Comparison of ENCODE assay signal across 8 cellular contexts in genomic region chrX:135295238-135295943, GRCh38. TPM values are rescaled to one million over a fixed set of nuclear protein-coding genes. Genes with fewer than 3 reads are reported as not detected.
A peak's percentile ranks its signal among the peaks of the same experiment; 100 is the strongest.
DNase-seq lines count a peak whose midpoint lies in the region; ATAC-seq and TF ChIP-seq lines count a peak whose summit lies in the region.

No MANE protein-coding gene starts in this region.

- peaks cover 11 to 33% (median 17%) of the 10 kb centered on the region in 3 donors for H3K4me1 Mint-ChIP-seq in T-cell

- peaks cover 9% of the 10 kb centered on the region for H3K9me3 ChIP-seq in iPS-18c (ENCODE audit: control insufficient read depth, insufficient read depth, low read length)

- DNase-seq in HFF-Myc (ENCODE audit: extremely low read depth, low read depth) (no peak), T-cell (peak; percentile 20 to 70 (median 54)), amygdala (lab: John Stamatoyannopoulos, UW) (peak in 48 of 56 donors; percentile 0 to 58 (median 14)), cortex of kidney (lab: John Stamatoyannopoulos, UW) (no peak), DMS53 (lab: John Stamatoyannopoulos, UW) (no peak)
- DNase-seq in stimulated activated CD4-positive, alpha-beta T cell treated with anti-CD3 and anti-CD28 coated beads, Interleukin-1b, Interleukin-23, amount 100 ng/mL, for 1 hour (ENCODE audit: low read depth in 2 of 2) = peak; percentile 3 to 14

- peak overlapping the region; percentile 87 for H3K27ac Mint-ChIP-seq in T-cell

- peak; percentile 7 for TF ChIP-seq CTCF in HFF-Myc (IDR thresholded peaks at IDR 0.05; ENCODE audit: low read depth, low read length, missing control alignments)

- POLR2A ChIA-PET in T-cell (lab: Charles Lee) = no interaction called here

- peak; percentile 94 to 98 (median 97) for ATAC-seq in T-cell (replicated peaks in 1 of 4)

- H3K4me3 ChIP-seq in GM08714 (ENCODE audit: low read length) (peak overlapping the region; percentile 57; the same call in 1 of the 2 replicates), HFF-Myc (replicated peaks; ENCODE audit: low read depth, low read length) (0 out of 2 replicates have a peak overlapping the region, but pooled peaks have one; percentile 11), iPS-18c (ENCODE audit: insufficient read depth, low read depth, low read length) (peak overlapping the region; percentile 40)

- H3K27me3 Mint-ChIP-seq in T-cell = peaks cover 0 to 17% of the 10 kb centered on the region in 2 donors

- H3K9me3 Mint-ChIP-seq in T-cell = peaks cover 0 to 6% (median 0%) of the 10 kb centered on the region in 3 donors

- peak overlapping the region; percentile 81 to 91 (median 88) for H3K4me3 Mint-ChIP-seq in T-cell

- CTCF ChIA-PET in T-cell (lab: Charles Lee) = interaction anchor here in 1 of 2 donors (0.6 kb wide), 1 partner anchor 921 kb away, joined by 3 read pairs; no protein-coding TSS in a partner anchor

- H3K36me3 Mint-ChIP-seq in T-cell = peaks cover 18% of the 10 kb centered on the region

RNA-seq across cellular contexts. Expression of gene ETDC, which starts 13.9 kb away (rescaled TPM):
- total RNA-seq in T-cell = not detected

RNA-seq across cellular contexts. Expression of gene ETDA, which starts 43.5 kb away (rescaled TPM):
- not detected for total RNA-seq in T-cell

RNA-seq across cellular contexts. Expression of gene ZNF75D, which starts 48.5 kb away (rescaled TPM):
- total RNA-seq in T-cell = 10 to 100 TPM; 10.2 to 16.9 (median 15.2) TPM

RNA-seq across cellular contexts. Expression of gene ZNF449, which starts 49.2 kb away (rescaled TPM):
- total RNA-seq in T-cell = 1 to 10 TPM; 2.5 to 8.1 (median 6.6) TPM

Comparison
In these comparisons a context has a peak if more than half of its experiments do, and no peak if none do; other contexts are left out.
1. DNase-seq: peak in T-cell (34 of 34), amygdala (48 of 56) and stimulated activated CD4-positive, alpha-beta T cell treated with anti-CD3 and anti-CD28 coated beads, Interleukin-1b, Interleukin-23, amount 100 ng/mL, for 1 hour (2 of 2); none in HFF-Myc (single experiment), cortex of kidney (single experiment) and DMS53 (single experiment).
2. Peak in every context shown above with its lines, with median percentiles within 50 percentile points of each other: H3K4me3 ChIP-seq.